10 cellular contexts compared by ENCODE assay signal in genomic region chr6:7115452-7116223, GRCh38. TPM values are rescaled to one million over a fixed set of nuclear protein-coding genes. Genes with fewer than 3 reads are reported as not detected.
DNase-seq lines count a peak whose midpoint lies in the region; ATAC-seq, FAIRE-seq and TF ChIP-seq lines count a peak whose summit lies in the region.
"Had no signal": no experiment of that assay in that cellular context is flagged by ENCODE, and none has a peak within 500 bp of the region (broad histone marks: within the 10 kb centered on the region; RNA-seq: fewer than 3 reads in every experiment).

No MANE protein-coding gene starts in this region.

- H3K4me1 Mint-ChIP-seq in stimulated activated naive CD8-positive, alpha-beta T cell treated with anti-CD3 and anti-CD28 coated beads, Interleukin-15, amount 100 ng/mL, for 72 hours = peaks cover 64% of the 10 kb centered on the region

- H3K27me3 ChIP-seq in HL-60 (ENCODE audit: insufficient read depth, poor library complexity, severe bottlenecking) = no peaks in the 10 kb centered on the region
- H3K27me3 ChIP-seq in keratinocyte (ENCODE audit: control insufficient read depth, extremely low read depth, insufficient read depth, low read length) = no peaks in the 10 kb centered on the region

- peaks cover 0 to 14% of the 10 kb centered on the region in 2 donors for H3K36me3 Mint-ChIP-seq in activated naive CD4-positive, alpha-beta T cell treated with anti-CD3 and anti-CD28 coated beads, Interleukin-2, amount 50 U/mL, for 72 hours

- peaks cover 0 to 10% of the 10 kb centered on the region in 2 experiments for H3K36me3 ChIP-seq in keratinocyte (ENCODE audit: control insufficient read depth in 2 of 2, extremely low read depth in 1 of 2, insufficient read depth in 2 of 2, low read length in 2 of 2)

- TF ChIP-seq CTCF in HL-60 (IDR thresholded peaks at IDR 0.05; ENCODE audit: insufficient read depth, low read length) = no peak
- TF ChIP-seq CTCF in keratinocyte (optimal IDR thresholded peaks at IDR 0.05 in 1 of 3, IDR thresholded peaks at IDR 0.05 in 1 of 3, conservative IDR thresholded peaks at IDR 0.05 in 1 of 3; ENCODE audit: extremely low read depth in 1 of 3, insufficient read depth in 2 of 3, low read length in 3 of 3) = no peak

- no peak overlapping the region for H3K4me3 ChIP-seq in HL-60 (replicated peaks; ENCODE audit: insufficient read depth, low read length)
- H3K4me3 ChIP-seq in keratinocyte (ENCODE audit: control insufficient read depth in 2 of 3, extremely low read depth in 1 of 3, insufficient read depth in 2 of 3, low read depth in 1 of 3, low read length in 3 of 3) = peak overlapping the region in 2 of 3 experiments; percentile 36 to 40

- FAIRE-seq in keratinocyte (lab: Jason Lieb, UNC) = peak; percentile 49

- H3K27ac Mint-ChIP-seq in activated naive CD4-positive, alpha-beta T cell treated with anti-CD3 and anti-CD28 coated beads, Interleukin-2, amount 50 U/mL, for 72 hours = peak overlapping the region; percentile 13 to 25
- H3K27ac Mint-ChIP-seq in stimulated activated naive CD8-positive, alpha-beta T cell treated with anti-CD3 and anti-CD28 coated beads, Interleukin-15, amount 100 ng/mL, for 72 hours = peak overlapping the region; percentile 2 to 66

- H3K4me3 Mint-ChIP-seq in stimulated activated naive CD8-positive, alpha-beta T cell treated with anti-CD3 and anti-CD28 coated beads, Interleukin-15, amount 100 ng/mL, for 72 hours = peak overlapping the region; percentile 2 to 65

- H3K4me2 ChIP-seq in keratinocyte (ENCODE audit: control insufficient read depth, extremely low read depth, insufficient read depth, low read depth, low read length) = peak overlapping the region; percentile 85

- H3K27me3 Mint-ChIP-seq in stimulated activated naive CD8-positive, alpha-beta T cell treated with anti-CD3 and anti-CD28 coated beads, Interleukin-15, amount 100 ng/mL, for 72 hours = no peaks in the 10 kb centered on the region

- peaks cover 56% of the 10 kb centered on the region for H3K4me1 ChIP-seq in keratinocyte (ENCODE audit: control insufficient read depth, extremely low read depth, insufficient read depth, low read length)

- H3K9me3 Mint-ChIP-seq in activated naive CD4-positive, alpha-beta T cell treated with anti-CD3 and anti-CD28 coated beads, Interleukin-2, amount 50 U/mL, for 72 hours = no peaks in the 10 kb centered on the region
- no peaks in the 10 kb centered on the region for H3K9me3 Mint-ChIP-seq in stimulated activated naive CD8-positive, alpha-beta T cell treated with anti-CD3 and anti-CD28 coated beads, Interleukin-15, amount 100 ng/mL, for 72 hours

- peak overlapping the region; percentile 8 for H2AFZ ChIP-seq in keratinocyte (ENCODE audit: control insufficient read depth, low read length)

- DNase-seq in HL-60 (ENCODE audit: low read depth in 1 of 2, low spot score in 1 of 2) = no peak
- no peak for DNase-seq in activated naive CD4-positive, alpha-beta T cell treated with anti-CD3 and anti-CD28 coated beads, Interleukin-2, amount 50 U/mL, for 72 hours (ENCODE audit: low spot score in 2 of 2)
- no peak for DNase-seq in keratinocyte (ENCODE audit: low read depth, low spot score)
- no peak for DNase-seq in stimulated activated naive CD8-positive, alpha-beta T cell treated with anti-CD3 and anti-CD28 coated beads, Interleukin-15, amount 100 ng/mL, for 72 hours
- no peak for DNase-seq in mesenteric fat pad (ENCODE audit: low spot score)
- DNase-seq in NCI-H1436 (lab: John Stamatoyannopoulos, UW) = no peak
- DNase-seq in RPMI8226 = no peak
- DNase-seq in NCI-H526 treated with DMSO at 0.1 percent for 48 hours (lab: John Stamatoyannopoulos, UW) = no peak
- DNase-seq: activated CD4-positive, alpha-beta T cell treated with anti-CD3 and anti-CD28 coated beads, Interleukin-2, amount 50 U/mL, for 48 hours; NCI-H524 had no signal

- H3K27ac ChIP-seq in HL-60 (replicated peaks) = peak overlapping the region; percentile 30
- H3K27ac ChIP-seq in keratinocyte (ENCODE audit: control insufficient read depth, insufficient read depth, low read length) = peak overlapping the region; percentile 44

- no peaks in the 10 kb centered on the region for H3K9me3 ChIP-seq in keratinocyte (ENCODE audit: control insufficient read depth, low read depth, low read length)

- dilution Hi-C loops in keratinocyte (cut with MboI; ENCODE audit: extremely low pct_ligation_motif_present, low sequenced_read_pairs) = no loop called here

- peaks cover 10% of the 10 kb centered on the region for H4K20me1 ChIP-seq in keratinocyte (ENCODE audit: control insufficient read depth, extremely low read depth, insufficient read depth, low read length)

- H3K79me2 ChIP-seq in keratinocyte (ENCODE audit: control insufficient read depth, insufficient read depth, low read length) = peaks cover 99% of the 10 kb centered on the region

- H3K9ac ChIP-seq in keratinocyte (ENCODE audit: control insufficient read depth, extremely low read depth, insufficient read depth, low read length) = peak overlapping the region; percentile 50

- peak in 1 of 2 donors; percentile 45 for ATAC-seq in activated naive CD4-positive, alpha-beta T cell treated with anti-CD3 and anti-CD28 coated beads, Interleukin-2, amount 50 U/mL, for 72 hours
- no peak for ATAC-seq in stimulated activated naive CD8-positive, alpha-beta T cell treated with anti-CD3 and anti-CD28 coated beads, Interleukin-15, amount 100 ng/mL, for 72 hours

- H3K9me1 ChIP-seq in keratinocyte (ENCODE audit: control insufficient read depth, extremely low read depth, insufficient read depth, low read length) = peaks cover 17% of the 10 kb centered on the region

RNA-seq across cellular contexts. Expression of gene RREB1, which starts 7.9 kb away (rescaled TPM):
- total RNA-seq in activated naive CD4-positive, alpha-beta T cell treated with anti-CD3 and anti-CD28 coated beads, Interleukin-2, amount 50 U/mL, for 72 hours = 10 to 100 TPM; 15.0 to 22.4 TPM
- 4.3 to 6.2 TPM (median 6.1 TPM) in 3 replicates for polyA plus RNA-seq in keratinocyte
- 5.6 TPM for polyA plus RNA-seq in keratinocyte (2011; ENCODE audit: low read depth)
- polyA plus RNA-seq in keratinocyte (2011; cell fraction: cytosol; rRNA removed) = 4.7 and 5.5 TPM in 2 replicates
- 30.5 and 34.2 TPM in 2 replicates for polyA plus RNA-seq in keratinocyte (2011; cell fraction: nucleus; rRNA removed)
- polyA plus RNA-seq in keratinocyte (2012; ENCODE audit: low replicate concordance) = 10.6 and 17.1 TPM in 2 replicates
- 35.4 to 71.6 TPM (median 38.5 TPM) in 3 replicates for polyA minus RNA-seq in keratinocyte
- polyA minus RNA-seq in keratinocyte (2011; cell fraction: cytosol; rRNA and poly(A)+ RNA removed) = 20.1 TPM
- polyA minus RNA-seq in keratinocyte (2011; cell fraction: nucleus; rRNA and poly(A)+ RNA removed) = 43.5 and 68.8 TPM in 2 replicates
- total RNA-seq in mesenteric fat pad = 94.5 TPM
